ENCODE assay signal across 8 cellular contexts in the genomic region with DNA sequence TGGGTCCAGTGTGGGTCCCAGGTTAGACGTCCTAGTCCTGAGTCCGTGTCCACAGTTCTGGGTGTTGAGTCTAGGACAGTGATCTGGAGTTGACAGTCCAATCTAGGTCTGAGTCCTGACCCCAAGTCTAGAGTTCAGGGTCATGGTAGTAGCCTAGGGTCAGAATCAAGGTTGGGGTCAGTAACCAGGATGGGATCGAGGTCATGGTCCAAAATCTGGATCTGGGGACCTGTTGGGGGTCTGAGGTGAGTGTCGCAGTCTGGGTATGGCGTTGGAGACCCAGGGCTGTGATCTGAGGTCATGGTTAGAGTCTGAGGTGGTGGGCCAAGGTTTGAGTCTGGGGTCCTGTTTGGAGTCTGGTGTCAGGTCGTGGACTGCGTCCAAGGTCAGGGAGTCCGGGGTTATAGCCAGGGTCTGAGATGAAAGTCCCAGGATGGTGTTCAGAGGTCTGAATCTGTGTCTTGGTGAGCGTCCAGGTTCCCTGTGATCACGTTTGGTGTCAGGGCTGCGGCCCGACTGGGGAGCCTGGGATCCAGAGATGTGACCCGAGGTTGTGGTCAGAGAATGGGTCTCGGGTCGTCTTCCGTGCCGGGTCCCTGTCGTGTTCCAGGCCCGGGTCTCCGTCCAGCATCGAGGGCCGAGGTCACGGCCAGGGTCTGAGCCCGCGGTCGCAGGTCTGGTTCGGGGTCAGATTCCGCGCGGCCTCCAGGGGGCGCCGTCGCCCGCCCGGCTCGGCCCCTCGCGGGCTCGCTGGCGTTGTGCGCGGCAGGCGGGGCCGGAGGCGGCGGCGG. TPM values are rescaled to one million over a fixed set of nuclear protein-coding genes. Genes with fewer than 3 reads are reported as not detected.
DNase-seq lines count a peak whose midpoint lies in the region; ATAC-seq, FAIRE-seq and TF ChIP-seq lines count a peak whose summit lies in the region.

No MANE protein-coding gene starts in this region.

- H3K4me3 ChIP-seq in neutrophil (ENCODE audit: low read depth in 1 of 2, low read length in 1 of 2) (peak overlapping the region; percentile 37 to 53), upper lobe of left lung (peak overlapping the region in 2 of 4 donors; percentile 20 to 26)

- no peak for TF ChIP-seq POLR2A in upper lobe of left lung (IDR thresholded peaks at IDR 0.05)

- H3K4me1 ChIP-seq in neutrophil (ENCODE audit: control insufficient read depth in 1 of 2, insufficient read depth in 1 of 2, low read depth in 1 of 2, low read length in 1 of 2) (peaks cover 66 to 68% of the 10 kb centered on the region in 2 experiments), upper lobe of left lung (peaks cover 62 to 67% (median 62%) of the 10 kb centered on the region in 4 donors)

- peak; percentile 50 for ATAC-seq in HG03354 (IDR thresholded peaks at IDR 0.05; ENCODE audit: poor library complexity, severe bottlenecking, unreplicated experiment)
- ATAC-seq in upper lobe of left lung (ENCODE audit: low FRiP score in 2 of 2), result peak; percentile 61 to 85

- peaks cover 15% of the 10 kb centered on the region for H3K27me3 ChIP-seq in neutrophil
- H3K27me3 ChIP-seq in upper lobe of left lung, result no peaks in the 10 kb centered on the region

- H3K27ac ChIP-seq in neutrophil (peak overlapping the region; percentile 99), upper lobe of left lung (peak overlapping the region; percentile 26 to 86 (median 75))

- 42 to 50% methylated on average over 12 to 15 of the region's 47 CpGs for WGBS in upper lobe of left lung, 2 donors

- DNase-seq in NCI-H2029 (lab: John Stamatoyannopoulos, UW), result peak; percentile 19
- DNase-seq in NCI-H2029 treated with DMSO at 0.1 percent for 48 hours (lab: John Stamatoyannopoulos, UW), result no peak
- DNase-seq in RCC 7860 (ENCODE audit: low spot score), result peak; percentile 21
- DNase-seq in activated effector memory CD4-positive, alpha-beta T cell treated with anti-CD3 and anti-CD28 coated beads, Interleukin-2, amount 50 U/mL, for 16 hours, result peak; percentile 94
- peak; percentile 91 for DNase-seq in frontal cortex (ENCODE audit: low spot score in 2 of 2)
- DNase-seq in upper lobe of left lung, result peak; percentile 85 to 99

- peaks cover 29% of the 10 kb centered on the region for H3K36me3 ChIP-seq in neutrophil
- peaks cover 0 to 10% (median 3%) of the 10 kb centered on the region in 4 donors for H3K36me3 ChIP-seq in upper lobe of left lung

- FAIRE-seq in RCC 7860 (lab: Jason Lieb, UNC), result no peak
- no peak for FAIRE-seq in frontal cortex (lab: Jason Lieb, UNC)

- TF ChIP-seq CTCF in neutrophil (IDR thresholded peaks at IDR 0.05), result peak; percentile 86
- peak; percentile 76 to 97 (median 96) for TF ChIP-seq CTCF in upper lobe of left lung (IDR thresholded peaks at IDR 0.05)

- no peak for TF ChIP-seq EP300 in upper lobe of left lung (IDR thresholded peaks at IDR 0.05)

- no peaks in the 10 kb centered on the region for H3K9me3 ChIP-seq in neutrophil
- no peaks in the 10 kb centered on the region for H3K9me3 ChIP-seq in upper lobe of left lung

RNA-seq across cellular contexts. Expression of a gene that starts 0.4 kb away (rescaled TPM):
- total RNA-seq in frontal cortex, result 46.9 TPM
- total RNA-seq in upper lobe of left lung, result 100 to 1,000 TPM in 4 of 6 donors, 10 to 100 TPM in 2; 76.9 to 232 (median 117) TPM

RNA-seq across cellular contexts. Expression of a gene that starts 23.3 kb away (rescaled TPM):
- 55.8 TPM for total RNA-seq in frontal cortex
- total RNA-seq in upper lobe of left lung, result 100 to 1,000 TPM in 2 of 6 donors, 10 to 100 TPM in 4; 47.4 to 221 (median 78.3) TPM

RNA-seq across cellular contexts. Expression of a gene that starts 37.5 kb away (rescaled TPM):
- total RNA-seq in frontal cortex (2.0 TPM), upper lobe of left lung (10 to 100 TPM; 35.9 to 99.2 (median 53.8) TPM)

Comparison
In these comparisons a context has a peak if more than half of its experiments do, and no peak if none do; other contexts are left out.
1. RNA of a gene that starts 37.5 kb away (total RNA-seq): 35.9 to 99.2 TPM in upper lobe of left lung; 2.0 TPM in frontal cortex (single experiment); every median in the first group is over 10 times any median in the second.